Comparison of ENCODE assay signal across 13 cellular contexts in genomic region chr10:5581670-5582566, GRCh38. TPM values are rescaled to one million over a fixed set of nuclear protein-coding genes. Genes with fewer than 3 reads are reported as not detected.
DNase-seq lines count a peak whose midpoint lies in the region; ATAC-seq and TF ChIP-seq lines count a peak whose summit lies in the region.
"Had no signal": no experiment of that assay in that cellular context is flagged by ENCODE, and none has a peak within 500 bp of the region (broad histone marks: within the 10 kb centered on the region; RNA-seq: fewer than 3 reads in every experiment).

No MANE protein-coding gene starts in this region.

- H3K9me3 ChIP-seq in OCI-LY7 (ENCODE audit: low read length): peaks cover 18% of the 10 kb centered on the region
- no peaks in the 10 kb centered on the region for H3K9me3 ChIP-seq in prostate gland
- H3K9me3 ChIP-seq: testis had no signal

- WGBS in prostate gland: 96% methylated on average over 11 of the region's 11 CpGs

- no peaks in the 10 kb centered on the region for H3K27me3 ChIP-seq in prostate gland (replicated peaks; ENCODE audit: insufficient read depth)
- H3K27me3 ChIP-seq: testis had no signal

- H3K36me3 ChIP-seq in OCI-LY7 (ENCODE audit: insufficient read depth, low read length) (peaks cover 7% of the 10 kb centered on the region), prostate gland (no peaks in the 10 kb centered on the region)

- H2AFZ ChIP-seq in OCI-LY7 (ENCODE audit: low read length): peak overlapping the region; percentile 57; the same call in 1 of the 2 replicates

- DNase-seq in GM10266 (ENCODE audit: extremely low spot score): peak; percentile 62
- DNase-seq in OCI-LY7 (ENCODE audit: low spot score): peak; percentile 77
- DNase-seq in prostate gland (ENCODE audit: low spot score): no peak
- DNase-seq in left ventricle myocardium superior: no peak
- DNase-seq in cortex of kidney (lab: John Stamatoyannopoulos, UW): no peak
- DNase-seq in effector CD4-positive, alpha-beta T cell: no peak
- DNase-seq: activated CD8-positive, alpha-beta T cell treated with anti-CD3 and anti-CD28 coated beads for 36 hours; foreskin melanocyte; PC-3; testis had no signal

- POLR2A ChIA-PET in OCI-LY7 (lab: Charles Lee): interaction anchor here (0.6 to 1.9 kb wide), 7 partner anchors 8 to 1964 kb away, joined by 3 to 4 read pairs (median 3); no protein-coding TSS in a partner anchor

- intact Hi-C loops in OCI-LY7 (cut with micrococcal nuclease; ENCODE audit: unreplicated experiment): loop anchor here (2.0 to 10.0 kb wide), 3 partner anchors 75 to 1893 kb away; no protein-coding TSS in a partner anchor
- intact Hi-C loops in prostate gland (cut with DNase I): no loop called here
- intact Hi-C loops in left ventricle myocardium superior (cut with micrococcal nuclease): no loop called here

- CTCF ChIA-PET in OCI-LY7 (lab: Charles Lee; ENCODE audit: unreplicated experiment): interaction anchor here (0.6 kb wide), 1 partner anchor 15 kb away, joined by 3 read pairs; no protein-coding TSS in a partner anchor

- H4K20me1 ChIP-seq in OCI-LY7 (ENCODE audit: insufficient read depth, low read length): no peaks in the 10 kb centered on the region

- BruUV-seq in OCI-LY7 (replicated peaks; lab: Mats Ljungman, UMichigan): no TSS peak

- H3K79me2 ChIP-seq in OCI-LY7 (ENCODE audit: insufficient read depth, low read depth, low read length): no peaks in the 10 kb centered on the region

- ATAC-seq in GM19455 (IDR thresholded peaks at IDR 0.05; ENCODE audit: unreplicated experiment) (peak; percentile 52), HG03039 (IDR thresholded peaks at IDR 0.05; ENCODE audit: unreplicated experiment) (peak; percentile 44), left ventricle myocardium superior (no peak)
- ATAC-seq: activated CD8-positive, alpha-beta T cell treated with anti-CD3 and anti-CD28 coated beads for 36 hours; PC-3 had no signal

- H3K9me2 ChIP-seq in OCI-LY7 (ENCODE audit: insufficient read depth, low read length): no peaks in the 10 kb centered on the region

- TF ChIP-seq CTCF in GM10266 (IDR thresholded peaks at IDR 0.05; ENCODE audit: control insufficient read depth, insufficient read depth, low read depth, missing control alignments) (no peak), OCI-LY7 (conservative IDR thresholded peaks at IDR 0.05; ENCODE audit: low read length) (no peak), prostate gland (IDR thresholded peaks at IDR 0.05) (no peak)

- peak overlapping the region; percentile 87 for H3K4me2 ChIP-seq in OCI-LY7 (ENCODE audit: low read length)
- H3K4me2 ChIP-seq: KMS-11 had no signal

- TF ChIP-seq POLR2A in prostate gland (IDR thresholded peaks at IDR 0.05): no peak

- peaks cover 69% of the 10 kb centered on the region for H3K4me1 ChIP-seq in OCI-LY7 (ENCODE audit: insufficient read depth, low read length, poor library complexity, severe bottlenecking)
- no peaks in the 10 kb centered on the region for H3K4me1 ChIP-seq in prostate gland (replicated peaks)
- H3K4me1 ChIP-seq: testis had no signal

- H3K4me3 ChIP-seq in OCI-LY7 (ENCODE audit: low read depth, low read length, poor library complexity, severe bottlenecking) (peak overlapping the region; percentile 55), prostate gland (no peak overlapping the region)
- H3K4me3 ChIP-seq: testis had no signal

- peak overlapping the region; percentile 88 for H3K27ac ChIP-seq in OCI-LY7 (ENCODE audit: low read depth, low read length, poor library complexity, severe bottlenecking)
- no peak overlapping the region for H3K27ac ChIP-seq in prostate gland
- H3K27ac ChIP-seq: KMS-11, testis had no signal

RNA-seq across cellular contexts. Expression of gene CALML3, which starts 57.2 kb away (rescaled TPM):
- total RNA-seq in OCI-LY7 (2014; rRNA removed; shearing (Covaris generic)): not detected in 2 replicates
- not detected in 2 replicates for total RNA-seq in OCI-LY7 (2022)
- total RNA-seq in prostate gland: 1 to 10 TPM; 1.6 to 8.0 TPM
- not detected for total RNA-seq in left ventricle myocardium superior
- total RNA-seq: activated CD8-positive, alpha-beta T cell treated with anti-CD3 and anti-CD28 coated beads for 36 hours; PC-3 had no signal

Comparison
In these comparisons a context has a peak if more than half of its experiments do, and no peak if none do; other contexts are left out.
1. DNase-seq: peak in GM10266 (single experiment) and OCI-LY7 (single experiment); none in prostate gland (single experiment), left ventricle myocardium superior (single experiment), cortex of kidney (single experiment) and effector CD4-positive, alpha-beta T cell (single experiment).